11 cellular contexts compared by ENCODE assay signal in the genomic region with DNA sequence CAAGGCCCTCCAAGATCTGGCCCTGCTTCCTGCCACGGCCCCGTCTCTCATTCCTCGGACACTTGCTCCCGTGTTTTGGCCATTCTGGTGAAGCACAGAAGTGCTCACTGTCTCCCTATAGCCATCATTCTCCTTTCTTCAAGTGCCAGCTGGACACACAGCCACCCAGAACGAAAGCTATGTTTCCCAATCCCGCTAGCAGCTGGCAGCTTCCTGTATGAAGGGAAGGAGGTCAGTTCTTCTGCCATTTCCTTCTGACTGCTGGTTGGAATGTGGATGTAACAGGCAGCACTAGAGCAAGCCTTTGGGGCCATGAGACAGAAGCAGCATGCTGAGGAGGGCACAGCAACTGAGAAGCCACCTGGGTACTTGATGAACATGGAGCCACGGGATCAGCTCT.
DNase-seq lines count a peak whose midpoint lies in the region; ATAC-seq and TF ChIP-seq lines count a peak whose summit lies in the region.
"Had no signal": no experiment of that assay in that cellular context is flagged by ENCODE, and none has a peak within 500 bp of the region (broad histone marks: within the 10 kb centered on the region; RNA-seq: fewer than 3 reads in every experiment).

No MANE protein-coding gene starts in this region.

- TF ChIP-seq CTCF in CD8-positive, alpha-beta T cell (IDR thresholded peaks at IDR 0.05) = no peak
- TF ChIP-seq CTCF in gastrocnemius medialis (IDR thresholded peaks at IDR 0.05 in 4 of 5, conservative IDR thresholded peaks at IDR 0.05 in 1 of 5) (no peak), mucosa of descending colon (IDR thresholded peaks at IDR 0.05) (no peak)

- no peaks in the 10 kb centered on the region for H3K27me3 ChIP-seq in CD8-positive, alpha-beta T cell (ENCODE audit: insufficient read depth, low read length)
- no peaks in the 10 kb centered on the region for H3K27me3 ChIP-seq in gastrocnemius medialis
- H3K27me3 ChIP-seq: SJCRH30 had no signal

- POLR2A ChIA-PET in CD8-positive, alpha-beta T cell (lab: Charles Lee) = interaction anchor here (0.6 to 3.5 kb wide), 2 partner anchors 11 to 299 kb away, joined by 3 to 13 read pairs; no protein-coding TSS in a partner anchor

- H3K4me3 ChIP-seq in CD8-positive, alpha-beta T cell (ENCODE audit: low read depth, low read length) = no peak overlapping the region
- H3K4me3 ChIP-seq in gastrocnemius medialis (no peak overlapping the region), mucosa of descending colon (no peak overlapping the region)
- H3K4me3 ChIP-seq: SJCRH30 had no signal

- ATAC-seq in CD8-positive, alpha-beta T cell = no peak
- no peak for ATAC-seq in effector memory CD8-positive, alpha-beta T cell (replicated peaks)
- ATAC-seq in gastrocnemius medialis (peak; percentile 63 to 90), mucosa of descending colon (no peak)

- H3K9me3 Mint-ChIP-seq in CD8-positive, alpha-beta T cell = no peaks in the 10 kb centered on the region
- no peaks in the 10 kb centered on the region for H3K9me3 Mint-ChIP-seq in effector memory CD8-positive, alpha-beta T cell

- H3K4me3 Mint-ChIP-seq in CD8-positive, alpha-beta T cell = no peak overlapping the region
- H3K4me3 Mint-ChIP-seq in effector memory CD8-positive, alpha-beta T cell = peak overlapping the region; percentile 69 to 81

- peak overlapping the region; percentile 97 for H3K27ac Mint-ChIP-seq in CD8-positive, alpha-beta T cell
- peak overlapping the region; percentile 92 to 98 for H3K27ac Mint-ChIP-seq in effector memory CD8-positive, alpha-beta T cell

- intact Hi-C loops in CD8-positive, alpha-beta T cell (cut with DNase I, micrococcal nuclease) = loop anchor here (5.0 to 10.0 kb wide), 8 partner anchors 71 to 1162 kb away; partner anchors contain the start of genes DIPK1A (in 2 of the 2), GFI1 (in 2 of the 2), RPL5 (in 1 of the 2) and ZNF644 (in 1 of the 2)
- intact Hi-C loops in gastrocnemius medialis (cut with DNase I; ENCODE audit: low total_unique reads) = no loop called here
- intact Hi-C loops in mucosa of descending colon (cut with DNase I, micrococcal nuclease) = no loop called here

- peaks cover 41% of the 10 kb centered on the region for H3K4me1 ChIP-seq in CD8-positive, alpha-beta T cell (ENCODE audit: insufficient read depth, low read length)
- H3K4me1 ChIP-seq in gastrocnemius medialis (peaks cover 66 to 68% of the 10 kb centered on the region in 2 donors), mucosa of descending colon (ENCODE audit: low read depth) (peaks cover 12% of the 10 kb centered on the region)

- H3K36me3 ChIP-seq in CD8-positive, alpha-beta T cell (ENCODE audit: insufficient read depth, low read length) = no peaks in the 10 kb centered on the region
- no peaks in the 10 kb centered on the region for H3K36me3 ChIP-seq in gastrocnemius medialis
- H3K36me3 ChIP-seq in mucosa of descending colon (ENCODE audit: low read depth) = no peaks in the 10 kb centered on the region
- H3K36me3 ChIP-seq: SJCRH30 had no signal

- H3K36me3 Mint-ChIP-seq in CD8-positive, alpha-beta T cell = no peaks in the 10 kb centered on the region
- peaks cover 22% of the 10 kb centered on the region for H3K36me3 Mint-ChIP-seq in effector memory CD8-positive, alpha-beta T cell (ENCODE audit: insufficient read depth)

- DNase-seq in CD8-positive, alpha-beta T cell = no peak
- DNase-seq in NCI-H2029 (lab: John Stamatoyannopoulos, UW) = peak; percentile 55
- no peak for DNase-seq in effector memory CD8-positive, alpha-beta T cell
- peak; percentile 60 to 76 for DNase-seq in gastrocnemius medialis
- no peak for DNase-seq in foreskin melanocyte
- DNase-seq in activated effector memory CD4-positive, alpha-beta T cell treated with Interleukin-2 at 50 U/mL for 16 hours = no peak
- DNase-seq in mucosa of descending colon = no peak
- DNase-seq in islet precursor cell = no peak
- DNase-seq: aorta, NCI-H524, SJCRH30 had no signal

- in situ Hi-C loops in gastrocnemius medialis (cut with MboI; ENCODE audit: low sequenced_read_pairs in 4 of 4) = no loop called here

- H3K4me1 Mint-ChIP-seq in CD8-positive, alpha-beta T cell (ENCODE audit: low read depth) = peaks cover 59% of the 10 kb centered on the region
- peaks cover 59 to 63% of the 10 kb centered on the region in 2 donors for H3K4me1 Mint-ChIP-seq in effector memory CD8-positive, alpha-beta T cell (ENCODE audit: low read depth in 2 of 2)

- no peaks in the 10 kb centered on the region for H3K9me3 ChIP-seq in CD8-positive, alpha-beta T cell (ENCODE audit: low read length)
- no peaks in the 10 kb centered on the region for H3K9me3 ChIP-seq in gastrocnemius medialis
- no peaks in the 10 kb centered on the region for H3K9me3 ChIP-seq in mucosa of descending colon
- H3K9me3 ChIP-seq: SJCRH30 had no signal

- no peak for TF ChIP-seq POLR2A in gastrocnemius medialis (IDR thresholded peaks at IDR 0.05)

- peak overlapping the region; percentile 98 for H3K27ac ChIP-seq in CD8-positive, alpha-beta T cell (ENCODE audit: low read depth, low read length)
- peak overlapping the region; percentile 41 to 66 (median 58) for H3K27ac ChIP-seq in gastrocnemius medialis
- H3K27ac ChIP-seq: SJCRH30 had no signal

- H3K27me3 Mint-ChIP-seq in CD8-positive, alpha-beta T cell (ENCODE audit: low read depth) = no peaks in the 10 kb centered on the region
- no peaks in the 10 kb centered on the region for H3K27me3 Mint-ChIP-seq in effector memory CD8-positive, alpha-beta T cell

- CTCF ChIA-PET in CD8-positive, alpha-beta T cell (lab: Charles Lee) = interaction anchor here (1.0 to 3.5 kb wide), 2 partner anchors 11 to 16 kb away, joined by 3 to 15 read pairs; no protein-coding TSS in a partner anchor

Comparison
In these comparisons a context has a peak if more than half of its experiments do, and no peak if none do; other contexts are left out.
1. ATAC-seq: peak in gastrocnemius medialis (2 of 2); none in CD8-positive, alpha-beta T cell (single experiment), effector memory CD8-positive, alpha-beta T cell (single experiment) and mucosa of descending colon (single experiment).
2. DNase-seq: peak in NCI-H2029 (single experiment) and gastrocnemius medialis (2 of 2); none in CD8-positive, alpha-beta T cell (0 of 7), effector memory CD8-positive, alpha-beta T cell (0 of 3), foreskin melanocyte (single experiment), activated effector memory CD4-positive, alpha-beta T cell treated with Interleukin-2 at 50 U/mL for 16 hours (single experiment), mucosa of descending colon (0 of 3) and islet precursor cell (single experiment).
3. intact Hi-C loops: an anchor here in CD8-positive, alpha-beta T cell (5.0 to 10.0 kb wide); none called in gastrocnemius medialis and mucosa of descending colon.